ENCODE assay signal across 8 cellular contexts in genomic region chr2:159904127-159904564, GRCh38. TPM values are rescaled to one million over a fixed set of nuclear protein-coding genes. Genes with fewer than 3 reads are reported as not detected.
DNase-seq lines count a peak whose midpoint lies in the region; ATAC-seq and TF ChIP-seq lines count a peak whose summit lies in the region.

No MANE protein-coding gene starts in this region.

- intact Hi-C loops in breast epithelium (cut with DNase I; ENCODE audit: low total_unique reads) (no loop called here), MCF 10A (cut with micrococcal nuclease) (no loop called here)
- intact Hi-C loops in activated CD4-positive, alpha-beta T cell treated with anti-CD3 and anti-CD28 coated beads, Interleukin-2, amount 10 ng/mL, durations not matched to agents 24 days and 14 days (cut with micrococcal nuclease) = loop anchor here (1.0 to 10.0 kb wide), 4 partner anchors 17 to 1341 kb away; partner anchors contain the start of genes CD302 and MARCHF7

- CTCF ChIA-PET in MCF 10A (lab: Yijun Ruan, JAX) = no interaction called here

- POLR2A ChIA-PET in MCF 10A (lab: Yijun Ruan, JAX) = no interaction called here

- no peak overlapping the region for H3K27ac Mint-ChIP-seq in MCF 10A (ENCODE audit: low read depth, unreplicated experiment)
- peak overlapping the region; percentile 94 for H3K27ac Mint-ChIP-seq in activated CD4-positive, alpha-beta T cell treated with anti-CD3 and anti-CD28 coated beads, Interleukin-2, amount 10 ng/mL, durations not matched to agents 24 days and 14 days

- no peaks in the 10 kb centered on the region for H3K79me2 ChIP-seq in osteoblast (ENCODE audit: insufficient read depth, low read length)

- ATAC-seq in HG03159 (IDR thresholded peaks at IDR 0.05; ENCODE audit: unreplicated experiment) = peak; percentile 33

- H3K36me3 Mint-ChIP-seq in MCF 10A (ENCODE audit: insufficient read depth, unreplicated experiment) = no peaks in the 10 kb centered on the region
- peaks cover 13% of the 10 kb centered on the region for H3K36me3 Mint-ChIP-seq in activated CD4-positive, alpha-beta T cell treated with anti-CD3 and anti-CD28 coated beads, Interleukin-2, amount 10 ng/mL, durations not matched to agents 24 days and 14 days (ENCODE audit: low read depth)

- peak overlapping the region; percentile 81 for H3K4me2 ChIP-seq in osteoblast (ENCODE audit: insufficient read depth, low read length)

- no peak overlapping the region for H3K4me3 Mint-ChIP-seq in MCF 10A (ENCODE audit: unreplicated experiment)
- peak overlapping the region; percentile 98 for H3K4me3 Mint-ChIP-seq in activated CD4-positive, alpha-beta T cell treated with anti-CD3 and anti-CD28 coated beads, Interleukin-2, amount 10 ng/mL, durations not matched to agents 24 days and 14 days

- peak overlapping the region; percentile 46 to 68 (median 64) for H3K4me3 ChIP-seq in breast epithelium
- H3K4me3 ChIP-seq in epithelial cell of esophagus (ENCODE audit: low read length) = peak overlapping the region; percentile 22
- H3K4me3 ChIP-seq in osteoblast (ENCODE audit: insufficient read depth, low read length) = peak overlapping the region; percentile 74

- peak overlapping the region; percentile 65 to 84 for H3K27ac ChIP-seq in breast epithelium
- H3K27ac ChIP-seq in osteoblast (ENCODE audit: low read depth, low read length) = no peak overlapping the region

- H3K9me3 Mint-ChIP-seq in MCF 10A (ENCODE audit: unreplicated experiment) = no peaks in the 10 kb centered on the region
- no peaks in the 10 kb centered on the region for H3K9me3 Mint-ChIP-seq in activated CD4-positive, alpha-beta T cell treated with anti-CD3 and anti-CD28 coated beads, Interleukin-2, amount 10 ng/mL, durations not matched to agents 24 days and 14 days

- TF ChIP-seq CTCF in breast epithelium (IDR thresholded peaks at IDR 0.05) = no peak
- no peak for TF ChIP-seq CTCF in MCF 10A (IDR thresholded peaks at IDR 0.05; ENCODE audit: unreplicated experiment)
- no peak for TF ChIP-seq CTCF in epithelial cell of esophagus (IDR thresholded peaks at IDR 0.05; ENCODE audit: insufficient read depth, low read depth, low read length, missing control alignments)
- no peak for TF ChIP-seq CTCF in osteoblast (IDR thresholded peaks at IDR 0.05; ENCODE audit: extremely low read depth, low read depth, low read length)

- H3K4me1 ChIP-seq in breast epithelium (no peaks in the 10 kb centered on the region), osteoblast (ENCODE audit: insufficient read depth, low read length) (no peaks in the 10 kb centered on the region)

- H3K9me3 ChIP-seq in breast epithelium (no peaks in the 10 kb centered on the region), osteoblast (ENCODE audit: low read depth, low read length) (no peaks in the 10 kb centered on the region)

- H3K27me3 Mint-ChIP-seq in MCF 10A (ENCODE audit: insufficient read depth, unreplicated experiment) = no peaks in the 10 kb centered on the region
- no peaks in the 10 kb centered on the region for H3K27me3 Mint-ChIP-seq in activated CD4-positive, alpha-beta T cell treated with anti-CD3 and anti-CD28 coated beads, Interleukin-2, amount 10 ng/mL, durations not matched to agents 24 days and 14 days

- no TSS peak for BruUV-seq in MCF 10A (replicated peaks; lab: Mats Ljungman, UMichigan)

- no peak for TF ChIP-seq POLR2A in breast epithelium (IDR thresholded peaks at IDR 0.05)

- no peaks in the 10 kb centered on the region for H4K20me1 ChIP-seq in osteoblast (ENCODE audit: insufficient read depth, low read length)

- H3K36me3 ChIP-seq in breast epithelium (no peaks in the 10 kb centered on the region), osteoblast (ENCODE audit: insufficient read depth, low read length) (no peaks in the 10 kb centered on the region)

- H3K27me3 ChIP-seq in breast epithelium = no peaks in the 10 kb centered on the region
- peaks cover 38% of the 10 kb centered on the region for H3K27me3 ChIP-seq in osteoblast (ENCODE audit: insufficient read depth, low read length)

- peak overlapping the region; percentile 93 for H2AFZ ChIP-seq in osteoblast (ENCODE audit: low read length)

- peaks cover 4% of the 10 kb centered on the region for H3K4me1 Mint-ChIP-seq in MCF 10A (ENCODE audit: insufficient read depth, unreplicated experiment)
- H3K4me1 Mint-ChIP-seq in activated CD4-positive, alpha-beta T cell treated with anti-CD3 and anti-CD28 coated beads, Interleukin-2, amount 10 ng/mL, durations not matched to agents 24 days and 14 days = peaks cover 36% of the 10 kb centered on the region

- DNase-seq in breast epithelium (ENCODE audit: low spot score in 2 of 2) (no peak), MCF 10A (ENCODE audit: unreplicated experiment) (no peak), epithelial cell of esophagus (ENCODE audit: low read depth) (no peak), osteoblast (ENCODE audit: insufficient read length, low spot score, missing footprints) (no peak), ureter (ENCODE audit: low spot score) (peak; percentile 53), medulla oblongata (ENCODE audit: extremely low spot score) (no peak)
- DNase-seq in activated CD4-positive, alpha-beta T cell treated with anti-CD3 and anti-CD28 coated beads, Interleukin-2, amount 10 ng/mL, durations not matched to agents 24 days and 14 days = no peak

RNA-seq across cellular contexts. Expression of gene LY75, which starts 0.4 kb away (rescaled TPM):
- total RNA-seq in breast epithelium = 10 to 100 TPM in 1 of 3 donors, 1 to 10 TPM in 2; 4.3 to 41.4 (median 9.5) TPM
- 0.23 TPM in 1 of 2 replicates, not detected in the other for total RNA-seq in MCF 10A (2022)
- 52.8 and 56.4 TPM in 2 replicates for total RNA-seq in activated CD4-positive, alpha-beta T cell treated with anti-CD3 and anti-CD28 coated beads, Interleukin-2, amount 10 ng/mL, durations not matched to agents 24 days and 14 days
- 4.4 and 5.1 TPM in 2 replicates for total RNA-seq in osteoblast
- 42.4 TPM for total RNA-seq in ureter

Comparison
In these comparisons a context has a peak if more than half of its experiments do, and no peak if none do; other contexts are left out.
1. H3K4me3 ChIP-seq: peak in every context shown above with its lines; median percentile 74 in osteoblast; 64 in breast epithelium; 22 in epithelial cell of esophagus.